In genomic region chr5:142690641-142691040, GRCh38 we compare ENCODE assay signal across 3 cellular contexts.
TF ChIP-seq lines count a peak whose summit lies in the region.

No MANE protein-coding gene starts in this region.

TF ChIP-seq in SK-N-SH treated with all-trans-retinoic acid at 6 μM for 48 hours, 23 proteins besides CTCF, POLR2A, EP300 and RAD21:
- no peak for TF ChIP-seq ZFP3 (CRISPR knock-in tag; IDR thresholded peaks at IDR 0.05)
- peak; percentile 64; the same call in 1 of the 2 replicates for TF ChIP-seq ZNF70 (CRISPR knock-in tag; IDR thresholded peaks at IDR 0.05)
- TF ChIP-seq ESRRG (CRISPR knock-in tag; IDR thresholded peaks at IDR 0.05), result no peak

TF ChIP-seq in SK-N-SH, 30 proteins besides CTCF, POLR2A, EP300 and RAD21:
- TF ChIP-seq YY1 (IDR thresholded peaks at IDR 0.05; ENCODE audit: low read depth) (no peak), RFX5 (IDR thresholded peaks at IDR 0.05; ENCODE audit: low read length) (no peak)
TF ChIP-seq in SK-N-SH: peak in this region for 0.

TF ChIP-seq in H1, 55 proteins besides CTCF, POLR2A, EP300 and RAD21:
- TF ChIP-seq NANOG (IDR thresholded peaks at IDR 0.05; ENCODE audit: insufficient read depth, low read depth, low read length, poor library complexity, severe bottlenecking) (no peak), TAF1 (IDR thresholded peaks at IDR 0.05; ENCODE audit: low read depth, low read length) (no peak), ASH2L (IDR thresholded peaks at IDR 0.05; ENCODE audit: low read length) (no peak), SIX5 (IDR thresholded peaks at IDR 0.05; ENCODE audit: low read depth, low read length) (no peak), SIRT6 (IDR thresholded peaks at IDR 0.05; ENCODE audit: low read length) (no peak), FOSL1 (IDR thresholded peaks at IDR 0.05; ENCODE audit: insufficient read depth, low read depth, low read length) (no peak), TEAD4 (IDR thresholded peaks at IDR 0.05; ENCODE audit: low read depth, low read length) (no peak), KDM5A (IDR thresholded peaks at IDR 0.05; ENCODE audit: low read length) (no peak), NRF1 (IDR thresholded peaks at IDR 0.05; ENCODE audit: low read depth, low read length) (no peak), SP2 (IDR thresholded peaks at IDR 0.05; ENCODE audit: low read length) (no peak), PHF8 (conservative IDR thresholded peaks at IDR 0.05; ENCODE audit: low read depth, low read length) (no peak), HDAC6 (IDR thresholded peaks at IDR 0.05; ENCODE audit: low read depth, low read length) (no peak), KDM1A (IDR thresholded peaks at IDR 0.05; ENCODE audit: borderline replicate concordance, low read length) (no peak), YY1 (IDR thresholded peaks at IDR 0.05; ENCODE audit: low read depth, low read length) (no peak)
